ENCODE assay signal across 1 cellular context in the genomic region with DNA sequence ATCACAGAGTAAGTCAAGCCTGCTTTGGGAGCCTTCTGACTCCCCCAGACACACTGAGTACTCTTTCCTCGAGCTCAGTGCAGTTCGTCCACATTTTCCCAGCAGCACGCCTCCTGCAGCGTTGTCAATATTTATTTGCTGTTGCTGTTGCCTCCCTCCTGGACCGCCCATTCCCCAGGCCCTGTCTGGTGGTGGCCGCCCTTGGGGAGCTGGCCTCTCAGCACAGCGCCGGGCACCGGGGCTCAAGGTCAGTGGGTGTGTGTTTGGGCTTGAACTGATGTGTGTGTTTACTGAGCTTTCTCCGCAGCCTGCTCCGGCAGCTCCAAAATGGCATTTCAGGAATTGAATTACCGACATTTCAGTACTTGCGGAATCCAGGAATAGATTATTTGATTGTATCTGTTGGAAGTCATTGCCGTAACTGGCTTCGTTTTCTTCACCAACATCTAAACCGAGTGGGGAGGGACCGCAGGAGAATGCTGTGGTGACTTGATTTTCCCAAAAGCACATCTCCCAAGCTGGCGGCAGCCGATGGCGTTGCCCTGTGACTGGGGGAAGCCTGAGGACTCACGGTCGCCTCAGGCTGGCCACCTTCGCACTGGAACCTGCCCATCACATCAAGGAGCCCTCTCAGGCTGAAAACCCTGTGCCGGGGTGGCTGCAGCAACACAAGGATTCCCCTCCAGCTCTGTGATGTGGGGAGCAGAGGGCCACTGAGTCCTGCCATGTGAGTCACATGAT.
TF ChIP-seq lines count a peak whose summit lies in the region.

No MANE protein-coding gene starts in this region.

TF ChIP-seq in HepG2, 621 proteins besides CTCF, POLR2A, EP300 and RAD21 (continued from another document and continues in another):
- TF ChIP-seq, protein P1, sequence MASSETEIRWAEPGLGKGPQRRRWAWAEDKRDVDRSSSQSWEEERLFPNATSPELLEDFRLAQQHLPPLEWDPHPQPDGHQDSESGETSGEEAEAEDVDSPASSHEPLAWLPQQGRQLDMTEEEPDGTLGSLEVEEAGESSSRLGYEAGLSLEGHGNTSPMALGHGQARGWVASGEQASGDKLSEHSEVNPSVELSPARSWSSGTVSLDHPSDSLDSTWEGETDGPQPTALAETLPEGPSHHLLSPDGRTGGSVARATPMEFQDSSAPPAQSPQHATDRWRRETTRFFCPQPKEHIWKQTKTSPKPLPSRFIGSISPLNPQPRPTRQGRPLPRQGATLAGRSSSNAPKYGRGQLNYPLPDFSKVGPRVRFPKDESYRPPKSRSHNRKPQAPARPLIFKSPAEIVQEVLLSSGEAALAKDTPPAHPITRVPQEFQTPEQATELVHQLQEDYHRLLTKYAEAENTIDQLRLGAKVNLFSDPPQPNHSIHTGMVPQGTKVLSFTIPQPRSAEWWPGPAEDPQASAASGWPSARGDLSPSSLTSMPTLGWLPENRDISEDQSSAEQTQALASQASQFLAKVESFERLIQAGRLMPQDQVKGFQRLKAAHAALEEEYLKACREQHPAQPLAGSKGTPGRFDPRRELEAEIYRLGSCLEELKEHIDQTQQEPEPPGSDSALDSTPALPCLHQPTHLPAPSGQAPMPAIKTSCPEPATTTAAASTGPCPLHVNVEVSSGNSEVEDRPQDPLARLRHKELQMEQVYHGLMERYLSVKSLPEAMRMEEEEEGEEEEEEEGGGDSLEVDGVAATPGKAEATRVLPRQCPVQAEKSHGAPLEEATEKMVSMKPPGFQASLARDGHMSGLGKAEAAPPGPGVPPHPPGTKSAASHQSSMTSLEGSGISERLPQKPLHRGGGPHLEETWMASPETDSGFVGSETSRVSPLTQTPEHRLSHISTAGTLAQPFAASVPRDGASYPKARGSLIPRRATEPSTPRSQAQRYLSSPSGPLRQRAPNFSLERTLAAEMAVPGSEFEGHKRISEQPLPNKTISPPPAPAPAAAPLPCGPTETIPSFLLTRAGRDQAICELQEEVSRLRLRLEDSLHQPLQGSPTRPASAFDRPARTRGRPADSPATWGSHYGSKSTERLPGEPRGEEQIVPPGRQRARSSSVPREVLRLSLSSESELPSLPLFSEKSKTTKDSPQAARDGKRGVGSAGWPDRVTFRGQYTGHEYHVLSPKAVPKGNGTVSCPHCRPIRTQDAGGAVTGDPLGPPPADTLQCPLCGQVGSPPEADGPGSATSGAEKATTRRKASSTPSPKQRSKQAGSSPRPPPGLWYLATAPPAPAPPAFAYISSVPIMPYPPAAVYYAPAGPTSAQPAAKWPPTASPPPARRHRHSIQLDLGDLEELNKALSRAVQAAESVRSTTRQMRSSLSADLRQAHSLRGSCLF (CRISPR knock-in tag; IDR thresholded peaks at IDR 0.05; ENCODE audit: borderline replicate concordance): no peak
- TF ChIP-seq SMAD9 (CRISPR knock-in tag; IDR thresholded peaks at IDR 0.05) (no peak), ZZZ3 (CRISPR knock-in tag; IDR thresholded peaks at IDR 0.05; ENCODE audit: borderline replicate concordance) (peak; percentile 43; the same call in 1 of the 2 replicates), E2F2 (CRISPR knock-in tag; IDR thresholded peaks at IDR 0.05; ENCODE audit: borderline replicate concordance) (no peak), ZNF777 (CRISPR knock-in tag; IDR thresholded peaks at IDR 0.05) (no peak), ZFP91 (CRISPR knock-in tag; IDR thresholded peaks at IDR 0.05; ENCODE audit: borderline replicate concordance) (peak; percentile 89), MYC (CRISPR knock-in tag; IDR thresholded peaks at IDR 0.05; ENCODE audit: borderline replicate concordance) (peak; percentile 90), MEF2D (CRISPR knock-in tag; IDR thresholded peaks at IDR 0.05) (peak; percentile 90), KLF15 (CRISPR knock-in tag; IDR thresholded peaks at IDR 0.05; ENCODE audit: borderline replicate concordance) (no peak; the same call in 1 of the 2 replicates), ZNF362 (CRISPR knock-in tag; IDR thresholded peaks at IDR 0.05; ENCODE audit: borderline replicate concordance) (no peak), HMGA1 (CRISPR knock-in tag; conservative IDR thresholded peaks at IDR 0.05) (no peak), TMF1 (CRISPR knock-in tag; IDR thresholded peaks at IDR 0.05; ENCODE audit: low read depth) (no peak), ZNF713 (CRISPR knock-in tag; IDR thresholded peaks at IDR 0.05) (no peak), PRDM4 (CRISPR knock-in tag; IDR thresholded peaks at IDR 0.05; ENCODE audit: borderline replicate concordance) (no peak), ISX (CRISPR knock-in tag; conservative IDR thresholded peaks at IDR 0.05) (no peak), ARNT (IDR thresholded peaks at IDR 0.05) (no peak), ZNF589 (CRISPR knock-in tag; conservative IDR thresholded peaks at IDR 0.05) (peak; percentile 23; the same call in 1 of the 2 replicates), TAF15 (IDR thresholded peaks at IDR 0.05; ENCODE audit: low read depth, low read length, poor library complexity, severe bottlenecking) (no peak), MBNL3 (CRISPR knock-in tag; conservative IDR thresholded peaks at IDR 0.05) (no peak), CENPT (CRISPR knock-in tag; IDR thresholded peaks at IDR 0.05; ENCODE audit: low read depth) (no peak), NPAS2 (CRISPR knock-in tag; IDR thresholded peaks at IDR 0.05; ENCODE audit: borderline replicate concordance) (no peak), ZNF850 (CRISPR knock-in tag; conservative IDR thresholded peaks at IDR 0.05) (no peak), ZNF3 (CRISPR knock-in tag; IDR thresholded peaks at IDR 0.05) (no peak), AKAP8 (CRISPR knock-in tag; IDR thresholded peaks at IDR 0.05) (peak; percentile 76; the same call in 1 of the 2 replicates), ZKSCAN1 (IDR thresholded peaks at IDR 0.05; ENCODE audit: low read length) (no peak), SETDB1 (CRISPR knock-in tag; IDR thresholded peaks at IDR 0.05; ENCODE audit: borderline replicate concordance) (no peak), ZEB1 (IDR thresholded peaks at IDR 0.05; ENCODE audit: insufficient replicate concordance, low read depth) (peak; percentile 28), ZFY (CRISPR knock-in tag; IDR thresholded peaks at IDR 0.05) (peak; percentile 58; the same call in 1 of the 2 replicates), ZNF263 (CRISPR knock-in tag; IDR thresholded peaks at IDR 0.05) (peak; percentile 70; the same call in 1 of the 2 replicates), CREB3 (CRISPR knock-in tag; IDR thresholded peaks at IDR 0.05) (no peak)
- TF ChIP-seq, protein P2, sequence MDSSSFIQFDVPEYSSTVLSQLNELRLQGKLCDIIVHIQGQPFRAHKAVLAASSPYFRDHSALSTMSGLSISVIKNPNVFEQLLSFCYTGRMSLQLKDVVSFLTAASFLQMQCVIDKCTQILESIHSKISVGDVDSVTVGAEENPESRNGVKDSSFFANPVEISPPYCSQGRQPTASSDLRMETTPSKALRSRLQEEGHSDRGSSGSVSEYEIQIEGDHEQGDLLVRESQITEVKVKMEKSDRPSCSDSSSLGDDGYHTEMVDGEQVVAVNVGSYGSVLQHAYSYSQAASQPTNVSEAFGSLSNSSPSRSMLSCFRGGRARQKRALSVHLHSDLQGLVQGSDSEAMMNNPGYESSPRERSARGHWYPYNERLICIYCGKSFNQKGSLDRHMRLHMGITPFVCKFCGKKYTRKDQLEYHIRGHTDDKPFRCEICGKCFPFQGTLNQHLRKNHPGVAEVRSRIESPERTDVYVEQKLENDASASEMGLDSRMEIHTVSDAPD (CRISPR knock-in tag; IDR thresholded peaks at IDR 0.05): 0 out of 2 replicates have a peak, but pooled peaks have one; percentile 61
- TF ChIP-seq, protein P3, sequence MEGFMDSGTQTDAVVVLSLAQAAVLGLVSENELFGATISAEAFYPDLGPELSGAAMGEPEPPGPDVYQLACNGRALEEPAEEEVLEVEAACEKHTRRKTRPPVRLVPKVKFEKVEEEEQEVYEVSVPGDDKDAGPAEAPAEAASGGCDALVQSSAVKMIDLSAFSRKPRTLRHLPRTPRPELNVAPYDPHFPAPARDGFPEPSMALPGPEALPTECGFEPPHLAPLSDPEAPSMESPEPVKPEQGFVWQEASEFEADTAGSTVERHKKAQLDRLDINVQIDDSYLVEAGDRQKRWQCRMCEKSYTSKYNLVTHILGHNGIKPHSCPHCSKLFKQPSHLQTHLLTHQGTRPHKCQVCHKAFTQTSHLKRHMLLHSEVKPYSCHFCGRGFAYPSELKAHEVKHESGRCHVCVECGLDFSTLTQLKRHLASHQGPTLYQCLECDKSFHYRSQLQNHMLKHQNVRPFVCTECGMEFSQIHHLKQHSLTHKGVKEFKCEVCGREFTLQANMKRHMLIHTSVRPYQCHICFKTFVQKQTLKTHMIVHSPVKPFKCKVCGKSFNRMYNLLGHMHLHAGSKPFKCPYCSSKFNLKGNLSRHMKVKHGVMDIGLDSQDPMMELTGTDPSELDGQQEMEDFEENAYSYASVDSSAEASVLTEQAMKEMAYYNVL (CRISPR knock-in tag; IDR thresholded peaks at IDR 0.05; ENCODE audit: borderline replicate concordance): peak; percentile 86; the same call in 1 of the 2 replicates
